Comparison of ENCODE assay signal across 1 cellular context in the genomic region with DNA sequence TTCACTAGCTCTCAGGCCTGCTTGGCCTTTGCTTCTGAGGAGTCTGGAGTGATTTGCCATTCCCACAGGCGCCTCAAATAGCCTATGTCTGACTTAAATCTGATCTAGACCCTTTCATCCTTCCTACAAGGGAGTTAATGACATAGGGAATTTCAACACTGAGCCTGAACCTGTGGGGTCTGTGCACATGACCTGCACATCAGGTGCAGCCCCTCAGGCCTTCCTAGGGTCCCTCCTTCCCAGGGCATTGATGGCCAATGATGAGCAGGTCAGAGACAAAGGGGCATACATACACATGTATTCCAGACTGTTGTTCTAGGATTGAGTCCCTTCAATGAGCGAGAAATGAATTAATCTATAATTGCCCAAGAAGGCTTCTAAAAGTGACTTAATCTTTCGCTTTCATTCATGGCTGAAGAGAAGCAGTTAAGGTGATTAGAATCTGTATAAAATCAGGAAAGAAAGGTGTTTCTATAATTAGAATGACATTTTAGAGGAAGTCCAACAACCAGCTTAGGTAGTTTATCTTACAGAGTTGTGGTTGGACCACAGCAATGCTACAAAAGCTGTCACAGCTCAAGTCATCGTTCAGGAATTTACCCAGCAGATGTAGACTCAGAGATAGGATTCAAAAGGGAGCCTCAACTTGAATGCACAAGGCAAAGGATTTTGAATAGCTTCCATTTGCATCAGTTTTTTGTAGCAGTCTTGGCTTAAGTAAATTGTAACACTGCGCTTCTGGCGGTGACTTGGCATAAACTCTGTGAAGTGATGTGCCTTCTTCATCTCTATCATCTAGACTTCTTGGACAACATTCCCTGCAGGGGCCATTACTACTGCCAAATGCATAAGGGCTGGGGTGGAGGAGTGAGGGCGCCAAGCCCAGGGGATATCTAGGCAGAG.
TF ChIP-seq lines count a peak whose summit lies in the region.

No MANE protein-coding gene starts in this region.

TF ChIP-seq in GM12878, 131 proteins besides CTCF, POLR2A, EP300 and RAD21 (continued from another document and continues in another):
- TF ChIP-seq, protein P1, sequence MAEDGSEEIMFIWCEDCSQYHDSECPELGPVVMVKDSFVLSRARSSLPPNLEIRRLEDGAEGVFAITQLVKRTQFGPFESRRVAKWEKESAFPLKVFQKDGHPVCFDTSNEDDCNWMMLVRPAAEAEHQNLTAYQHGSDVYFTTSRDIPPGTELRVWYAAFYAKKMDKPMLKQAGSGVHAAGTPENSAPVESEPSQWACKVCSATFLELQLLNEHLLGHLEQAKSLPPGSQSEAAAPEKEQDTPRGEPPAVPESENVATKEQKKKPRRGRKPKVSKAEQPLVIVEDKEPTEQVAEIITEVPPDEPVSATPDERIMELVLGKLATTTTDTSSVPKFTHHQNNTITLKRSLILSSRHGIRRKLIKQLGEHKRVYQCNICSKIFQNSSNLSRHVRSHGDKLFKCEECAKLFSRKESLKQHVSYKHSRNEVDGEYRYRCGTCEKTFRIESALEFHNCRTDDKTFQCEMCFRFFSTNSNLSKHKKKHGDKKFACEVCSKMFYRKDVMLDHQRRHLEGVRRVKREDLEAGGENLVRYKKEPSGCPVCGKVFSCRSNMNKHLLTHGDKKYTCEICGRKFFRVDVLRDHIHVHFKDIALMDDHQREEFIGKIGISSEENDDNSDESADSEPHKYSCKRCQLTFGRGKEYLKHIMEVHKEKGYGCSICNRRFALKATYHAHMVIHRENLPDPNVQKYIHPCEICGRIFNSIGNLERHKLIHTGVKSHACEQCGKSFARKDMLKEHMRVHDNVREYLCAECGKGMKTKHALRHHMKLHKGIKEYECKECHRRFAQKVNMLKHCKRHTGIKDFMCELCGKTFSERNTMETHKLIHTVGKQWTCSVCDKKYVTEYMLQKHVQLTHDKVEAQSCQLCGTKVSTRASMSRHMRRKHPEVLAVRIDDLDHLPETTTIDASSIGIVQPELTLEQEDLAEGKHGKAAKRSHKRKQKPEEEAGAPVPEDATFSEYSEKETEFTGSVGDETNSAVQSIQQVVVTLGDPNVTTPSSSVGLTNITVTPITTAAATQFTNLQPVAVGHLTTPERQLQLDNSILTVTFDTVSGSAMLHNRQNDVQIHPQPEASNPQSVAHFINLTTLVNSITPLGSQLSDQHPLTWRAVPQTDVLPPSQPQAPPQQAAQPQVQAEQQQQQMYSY (CRISPR knock-in tag; IDR thresholded peaks at IDR 0.05), result no peak
- TF ChIP-seq RELA (IDR thresholded peaks at IDR 0.05; ENCODE audit: borderline replicate concordance, partially characterized antibody), result no peak
- TF ChIP-seq HDAC6 (IDR thresholded peaks at IDR 0.05; ENCODE audit: unreplicated experiment), result no peak
- TF ChIP-seq YY1 (IDR thresholded peaks at IDR 0.05; ENCODE audit: low read depth, low read length), result 0 out of 2 replicates have a peak, but pooled peaks have one; percentile 16
- no peak for TF ChIP-seq SIN3A (IDR thresholded peaks at IDR 0.05; ENCODE audit: low read depth, low read length)
- no peak for TF ChIP-seq HCFC1 (IDR thresholded peaks at IDR 0.05; ENCODE audit: low read length)
- TF ChIP-seq ZSCAN29 (IDR thresholded peaks at IDR 0.05), result no peak
- no peak for TF ChIP-seq HDGF (IDR thresholded peaks at IDR 0.05)
- TF ChIP-seq CREB1 (IDR thresholded peaks at IDR 0.05; ENCODE audit: low read depth), result peak; percentile 32; the same call in 1 of the 2 replicates
- TF ChIP-seq SUPT20H (IDR thresholded peaks at IDR 0.05; ENCODE audit: borderline replicate concordance, control insufficient read depth, low read depth, low read length), result no peak
- no peak for TF ChIP-seq NFXL1 (IDR thresholded peaks at IDR 0.05; ENCODE audit: borderline replicate concordance)
- peak; percentile 32; the same call in 1 of the 2 replicates for TF ChIP-seq PAX5 (IDR thresholded peaks at IDR 0.05; ENCODE audit: borderline replicate concordance, low read depth, low read length)
- no peak for TF ChIP-seq MTA3 (IDR thresholded peaks at IDR 0.05; ENCODE audit: borderline replicate concordance, low read length)
- TF ChIP-seq JUND (IDR thresholded peaks at IDR 0.05; ENCODE audit: low read depth, low read length), result no peak
- TF ChIP-seq LARP7 (IDR thresholded peaks at IDR 0.05), result 0 out of 2 replicates have a peak, but pooled peaks have one; percentile 34
- no peak for TF ChIP-seq NBN (IDR thresholded peaks at IDR 0.05)
- TF ChIP-seq NFIC (IDR thresholded peaks at IDR 0.05; ENCODE audit: low read depth, low read length), result no peak; the same call in 1 of the 2 replicates
- TF ChIP-seq, protein P2, sequence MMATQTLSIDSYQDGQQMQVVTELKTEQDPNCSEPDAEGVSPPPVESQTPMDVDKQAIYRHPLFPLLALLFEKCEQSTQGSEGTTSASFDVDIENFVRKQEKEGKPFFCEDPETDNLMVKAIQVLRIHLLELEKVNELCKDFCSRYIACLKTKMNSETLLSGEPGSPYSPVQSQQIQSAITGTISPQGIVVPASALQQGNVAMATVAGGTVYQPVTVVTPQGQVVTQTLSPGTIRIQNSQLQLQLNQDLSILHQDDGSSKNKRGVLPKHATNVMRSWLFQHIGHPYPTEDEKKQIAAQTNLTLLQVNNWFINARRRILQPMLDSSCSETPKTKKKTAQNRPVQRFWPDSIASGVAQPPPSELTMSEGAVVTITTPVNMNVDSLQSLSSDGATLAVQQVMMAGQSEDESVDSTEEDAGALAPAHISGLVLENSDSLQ (IDR thresholded peaks at IDR 0.05), result peak; percentile 43; the same call in 1 of the 2 replicates
- peak; percentile 76 for TF ChIP-seq CREM (IDR thresholded peaks at IDR 0.05; ENCODE audit: low read depth)
- no peak for TF ChIP-seq PML (IDR thresholded peaks at IDR 0.05; ENCODE audit: low read length)
- no peak for TF ChIP-seq ZNF217 (IDR thresholded peaks at IDR 0.05)
- no peak for TF ChIP-seq ZZZ3 (IDR thresholded peaks at IDR 0.05; ENCODE audit: control insufficient read depth, insufficient read length, low read depth)
- TF ChIP-seq EGR1 (IDR thresholded peaks at IDR 0.05; ENCODE audit: borderline replicate concordance in 1 of 2, low read depth in 2 of 2, low read length in 2 of 2), result no peak
- TF ChIP-seq NR2F1 (conservative IDR thresholded peaks at IDR 0.05), result no peak
- no peak for TF ChIP-seq BCL3 (IDR thresholded peaks at IDR 0.05; ENCODE audit: borderline replicate concordance, insufficient read depth, low read depth, low read length, poor library complexity, severe bottlenecking)
- TF ChIP-seq CEBPZ (IDR thresholded peaks at IDR 0.05; ENCODE audit: low read depth, low read length), result no peak
- TF ChIP-seq CBFB (IDR thresholded peaks at IDR 0.05; ENCODE audit: low read depth), result peak; percentile 74; the same call in 1 of the 2 replicates
- TF ChIP-seq MXI1 (IDR thresholded peaks at IDR 0.05; ENCODE audit: low read depth, low read length), result peak; percentile 31; the same call in 1 of the 2 replicates
- TF ChIP-seq ATF7 (IDR thresholded peaks at IDR 0.05; ENCODE audit: low read depth), result 0 out of 2 replicates have a peak, but pooled peaks have one; percentile 28
- TF ChIP-seq RAD51 (IDR thresholded peaks at IDR 0.05), result no peak
- TF ChIP-seq BCL11A (IDR thresholded peaks at IDR 0.05; ENCODE audit: low read depth, low read length), result peak; percentile 42; the same call in 1 of the 2 replicates
- no peak for TF ChIP-seq NFYA (IDR thresholded peaks at IDR 0.05; ENCODE audit: borderline replicate concordance, low read depth, low read length)
- no peak for TF ChIP-seq TCF3 (IDR thresholded peaks at IDR 0.05; ENCODE audit: borderline replicate concordance, insufficient read depth, low read depth, low read length)
- TF ChIP-seq, protein P3, sequence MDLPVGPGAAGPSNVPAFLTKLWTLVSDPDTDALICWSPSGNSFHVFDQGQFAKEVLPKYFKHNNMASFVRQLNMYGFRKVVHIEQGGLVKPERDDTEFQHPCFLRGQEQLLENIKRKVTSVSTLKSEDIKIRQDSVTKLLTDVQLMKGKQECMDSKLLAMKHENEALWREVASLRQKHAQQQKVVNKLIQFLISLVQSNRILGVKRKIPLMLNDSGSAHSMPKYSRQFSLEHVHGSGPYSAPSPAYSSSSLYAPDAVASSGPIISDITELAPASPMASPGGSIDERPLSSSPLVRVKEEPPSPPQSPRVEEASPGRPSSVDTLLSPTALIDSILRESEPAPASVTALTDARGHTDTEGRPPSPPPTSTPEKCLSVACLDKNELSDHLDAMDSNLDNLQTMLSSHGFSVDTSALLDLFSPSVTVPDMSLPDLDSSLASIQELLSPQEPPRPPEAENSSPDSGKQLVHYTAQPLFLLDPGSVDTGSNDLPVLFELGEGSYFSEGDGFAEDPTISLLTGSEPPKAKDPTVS (IDR thresholded peaks at IDR 0.05; ENCODE audit: low read depth, low read length), result no peak
- TF ChIP-seq SMC3 (IDR thresholded peaks at IDR 0.05; ENCODE audit: borderline replicate concordance, low read length), result no peak
- no peak for TF ChIP-seq SMAD1 (IDR thresholded peaks at IDR 0.05; ENCODE audit: low read depth, partially characterized antibody)
- TF ChIP-seq NRF1 (conservative IDR thresholded peaks at IDR 0.05; ENCODE audit: low read depth, low read length), result no peak
- TF ChIP-seq E2F8 (IDR thresholded peaks at IDR 0.05; ENCODE audit: low read depth, partially characterized antibody), result no peak
- no peak for TF ChIP-seq E4F1 (IDR thresholded peaks at IDR 0.05; ENCODE audit: borderline replicate concordance, partially characterized antibody)
- no peak for TF ChIP-seq STAT1 (conservative IDR thresholded peaks at IDR 0.05)
- peak; percentile 27; the same call in 1 of the 2 replicates for TF ChIP-seq JUNB (IDR thresholded peaks at IDR 0.05)
- no peak for TF ChIP-seq NR2C1 (IDR thresholded peaks at IDR 0.05)
- no peak for TF ChIP-seq MEF2B (IDR thresholded peaks at IDR 0.05; ENCODE audit: partially characterized antibody, poor library complexity, severe bottlenecking)
- TF ChIP-seq RUNX3 (IDR thresholded peaks at IDR 0.05; ENCODE audit: low read length), result peak; percentile 95
